Comparison of ENCODE assay signal across 2 cellular contexts in the genomic region with DNA sequence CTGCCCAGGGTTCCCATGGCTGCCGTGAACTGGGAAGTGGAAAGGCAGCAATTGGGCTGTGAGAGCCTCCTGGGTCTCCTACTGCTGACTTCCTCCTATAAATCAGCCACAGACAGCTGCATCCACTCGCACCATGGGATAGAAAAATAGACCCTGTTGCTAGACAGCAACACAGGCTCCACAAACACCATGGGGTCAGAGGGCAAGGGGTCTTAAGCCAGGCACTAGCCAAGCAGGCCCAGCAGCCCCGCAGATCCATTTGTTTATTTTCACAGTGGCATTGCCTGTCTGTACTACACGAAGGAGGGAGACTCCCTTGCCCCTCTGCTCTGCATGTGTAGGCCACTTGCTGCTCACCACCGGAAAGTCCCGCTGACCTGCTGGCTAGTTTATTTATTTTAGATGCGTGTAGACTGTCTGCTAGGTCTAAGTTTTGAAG.
TF ChIP-seq lines count a peak whose summit lies in the region.

No MANE protein-coding gene starts in this region.

TF ChIP-seq in GM12878, 131 proteins besides CTCF, POLR2A, EP300 and RAD21:
- TF ChIP-seq, protein P1, sequence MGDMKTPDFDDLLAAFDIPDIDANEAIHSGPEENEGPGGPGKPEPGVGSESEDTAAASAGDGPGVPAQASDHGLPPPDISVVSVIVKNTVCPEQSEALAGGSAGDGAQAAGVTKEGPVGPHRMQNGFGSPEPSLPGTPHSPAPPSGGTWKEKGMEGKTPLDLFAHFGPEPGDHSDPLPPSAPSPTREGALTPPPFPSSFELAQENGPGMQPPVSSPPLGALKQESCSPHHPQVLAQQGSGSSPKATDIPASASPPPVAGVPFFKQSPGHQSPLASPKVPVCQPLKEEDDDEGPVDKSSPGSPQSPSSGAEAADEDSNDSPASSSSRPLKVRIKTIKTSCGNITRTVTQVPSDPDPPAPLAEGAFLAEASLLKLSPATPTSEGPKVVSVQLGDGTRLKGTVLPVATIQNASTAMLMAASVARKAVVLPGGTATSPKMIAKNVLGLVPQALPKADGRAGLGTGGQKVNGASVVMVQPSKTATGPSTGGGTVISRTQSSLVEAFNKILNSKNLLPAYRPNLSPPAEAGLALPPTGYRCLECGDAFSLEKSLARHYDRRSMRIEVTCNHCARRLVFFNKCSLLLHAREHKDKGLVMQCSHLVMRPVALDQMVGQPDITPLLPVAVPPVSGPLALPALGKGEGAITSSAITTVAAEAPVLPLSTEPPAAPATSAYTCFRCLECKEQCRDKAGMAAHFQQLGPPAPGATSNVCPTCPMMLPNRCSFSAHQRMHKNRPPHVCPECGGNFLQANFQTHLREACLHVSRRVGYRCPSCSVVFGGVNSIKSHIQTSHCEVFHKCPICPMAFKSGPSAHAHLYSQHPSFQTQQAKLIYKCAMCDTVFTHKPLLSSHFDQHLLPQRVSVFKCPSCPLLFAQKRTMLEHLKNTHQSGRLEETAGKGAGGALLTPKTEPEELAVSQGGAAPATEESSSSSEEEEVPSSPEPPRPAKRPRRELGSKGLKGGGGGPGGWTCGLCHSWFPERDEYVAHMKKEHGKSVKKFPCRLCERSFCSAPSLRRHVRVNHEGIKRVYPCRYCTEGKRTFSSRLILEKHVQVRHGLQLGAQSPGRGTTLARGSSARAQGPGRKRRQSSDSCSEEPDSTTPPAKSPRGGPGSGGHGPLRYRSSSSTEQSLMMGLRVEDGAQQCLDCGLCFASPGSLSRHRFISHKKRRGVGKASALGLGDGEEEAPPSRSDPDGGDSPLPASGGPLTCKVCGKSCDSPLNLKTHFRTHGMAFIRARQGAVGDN (IDR thresholded peaks at IDR 0.05) = peak; percentile 74; the same call in 1 of the 2 replicates
- TF ChIP-seq, protein P2, sequence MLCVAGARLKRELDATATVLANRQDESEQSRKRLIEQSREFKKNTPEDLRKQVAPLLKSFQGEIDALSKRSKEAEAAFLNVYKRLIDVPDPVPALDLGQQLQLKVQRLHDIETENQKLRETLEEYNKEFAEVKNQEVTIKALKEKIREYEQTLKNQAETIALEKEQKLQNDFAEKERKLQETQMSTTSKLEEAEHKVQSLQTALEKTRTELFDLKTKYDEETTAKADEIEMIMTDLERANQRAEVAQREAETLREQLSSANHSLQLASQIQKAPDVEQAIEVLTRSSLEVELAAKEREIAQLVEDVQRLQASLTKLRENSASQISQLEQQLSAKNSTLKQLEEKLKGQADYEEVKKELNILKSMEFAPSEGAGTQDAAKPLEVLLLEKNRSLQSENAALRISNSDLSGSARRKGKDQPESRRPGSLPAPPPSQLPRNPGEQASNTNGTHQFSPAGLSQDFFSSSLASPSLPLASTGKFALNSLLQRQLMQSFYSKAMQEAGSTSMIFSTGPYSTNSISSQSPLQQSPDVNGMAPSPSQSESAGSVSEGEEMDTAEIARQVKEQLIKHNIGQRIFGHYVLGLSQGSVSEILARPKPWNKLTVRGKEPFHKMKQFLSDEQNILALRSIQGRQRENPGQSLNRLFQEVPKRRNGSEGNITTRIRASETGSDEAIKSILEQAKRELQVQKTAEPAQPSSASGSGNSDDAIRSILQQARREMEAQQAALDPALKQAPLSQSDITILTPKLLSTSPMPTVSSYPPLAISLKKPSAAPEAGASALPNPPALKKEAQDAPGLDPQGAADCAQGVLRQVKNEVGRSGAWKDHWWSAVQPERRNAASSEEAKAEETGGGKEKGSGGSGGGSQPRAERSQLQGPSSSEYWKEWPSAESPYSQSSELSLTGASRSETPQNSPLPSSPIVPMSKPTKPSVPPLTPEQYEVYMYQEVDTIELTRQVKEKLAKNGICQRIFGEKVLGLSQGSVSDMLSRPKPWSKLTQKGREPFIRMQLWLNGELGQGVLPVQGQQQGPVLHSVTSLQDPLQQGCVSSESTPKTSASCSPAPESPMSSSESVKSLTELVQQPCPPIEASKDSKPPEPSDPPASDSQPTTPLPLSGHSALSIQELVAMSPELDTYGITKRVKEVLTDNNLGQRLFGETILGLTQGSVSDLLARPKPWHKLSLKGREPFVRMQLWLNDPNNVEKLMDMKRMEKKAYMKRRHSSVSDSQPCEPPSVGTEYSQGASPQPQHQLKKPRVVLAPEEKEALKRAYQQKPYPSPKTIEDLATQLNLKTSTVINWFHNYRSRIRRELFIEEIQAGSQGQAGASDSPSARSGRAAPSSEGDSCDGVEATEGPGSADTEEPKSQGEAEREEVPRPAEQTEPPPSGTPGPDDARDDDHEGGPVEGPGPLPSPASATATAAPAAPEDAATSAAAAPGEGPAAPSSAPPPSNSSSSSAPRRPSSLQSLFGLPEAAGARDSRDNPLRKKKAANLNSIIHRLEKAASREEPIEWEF (IDR thresholded peaks at IDR 0.05; ENCODE audit: insufficient replicate concordance, low read depth, low read length) = no peak
- no peak for TF ChIP-seq JUND (IDR thresholded peaks at IDR 0.05; ENCODE audit: low read depth, low read length)
- 0 out of 2 replicates have a peak, but pooled peaks have one; percentile 12 for TF ChIP-seq NR2C1 (IDR thresholded peaks at IDR 0.05)
- TF ChIP-seq SREBF1 (IDR thresholded peaks at IDR 0.05; ENCODE audit: low read length) = no peak
- TF ChIP-seq BHLHE40 (IDR thresholded peaks at IDR 0.05; ENCODE audit: borderline replicate concordance in 1 of 2, low read depth in 2 of 2, low read length in 1 of 2) = peak in 1 of 2 experiments; percentile 4; a peak in 1 of 4 replicates
- TF ChIP-seq NR2F1 (conservative IDR thresholded peaks at IDR 0.05) = peak; percentile 52; the same call in 1 of the 2 replicates
- no peak for TF ChIP-seq ZNF622 (IDR thresholded peaks at IDR 0.05)
- TF ChIP-seq IKZF2 (IDR thresholded peaks at IDR 0.05) = no peak

TF ChIP-seq in neural cell, 6 proteins besides CTCF, POLR2A, EP300 and RAD21:
- TF ChIP-seq SMC3 (conservative IDR thresholded peaks at IDR 0.05; ENCODE audit: poor library complexity) (no peak), EZH2 (IDR thresholded peaks at IDR 0.05; ENCODE audit: borderline replicate concordance, insufficient read depth, low read length, poor library complexity, severe bottlenecking) (no peak), POLR2AphosphoS5 (IDR thresholded peaks at IDR 0.05) (no peak), MXI1 (conservative IDR thresholded peaks at IDR 0.05; ENCODE audit: poor library complexity, severe bottlenecking) (no peak), TAF1 (IDR thresholded peaks at IDR 0.05; ENCODE audit: low read depth) (no peak)
- TF ChIP-seq, protein P3, sequence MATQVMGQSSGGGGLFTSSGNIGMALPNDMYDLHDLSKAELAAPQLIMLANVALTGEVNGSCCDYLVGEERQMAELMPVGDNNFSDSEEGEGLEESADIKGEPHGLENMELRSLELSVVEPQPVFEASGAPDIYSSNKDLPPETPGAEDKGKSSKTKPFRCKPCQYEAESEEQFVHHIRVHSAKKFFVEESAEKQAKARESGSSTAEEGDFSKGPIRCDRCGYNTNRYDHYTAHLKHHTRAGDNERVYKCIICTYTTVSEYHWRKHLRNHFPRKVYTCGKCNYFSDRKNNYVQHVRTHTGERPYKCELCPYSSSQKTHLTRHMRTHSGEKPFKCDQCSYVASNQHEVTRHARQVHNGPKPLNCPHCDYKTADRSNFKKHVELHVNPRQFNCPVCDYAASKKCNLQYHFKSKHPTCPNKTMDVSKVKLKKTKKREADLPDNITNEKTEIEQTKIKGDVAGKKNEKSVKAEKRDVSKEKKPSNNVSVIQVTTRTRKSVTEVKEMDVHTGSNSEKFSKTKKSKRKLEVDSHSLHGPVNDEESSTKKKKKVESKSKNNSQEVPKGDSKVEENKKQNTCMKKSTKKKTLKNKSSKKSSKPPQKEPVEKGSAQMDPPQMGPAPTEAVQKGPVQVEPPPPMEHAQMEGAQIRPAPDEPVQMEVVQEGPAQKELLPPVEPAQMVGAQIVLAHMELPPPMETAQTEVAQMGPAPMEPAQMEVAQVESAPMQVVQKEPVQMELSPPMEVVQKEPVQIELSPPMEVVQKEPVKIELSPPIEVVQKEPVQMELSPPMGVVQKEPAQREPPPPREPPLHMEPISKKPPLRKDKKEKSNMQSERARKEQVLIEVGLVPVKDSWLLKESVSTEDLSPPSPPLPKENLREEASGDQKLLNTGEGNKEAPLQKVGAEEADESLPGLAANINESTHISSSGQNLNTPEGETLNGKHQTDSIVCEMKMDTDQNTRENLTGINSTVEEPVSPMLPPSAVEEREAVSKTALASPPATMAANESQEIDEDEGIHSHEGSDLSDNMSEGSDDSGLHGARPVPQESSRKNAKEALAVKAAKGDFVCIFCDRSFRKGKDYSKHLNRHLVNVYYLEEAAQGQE (IDR thresholded peaks at IDR 0.05; ENCODE audit: borderline replicate concordance) = no peak
